Comparison of ENCODE assay signal across 34 cellular contexts in genomic region chrY:19590235-19590634, GRCh38.
"Had no signal": no experiment of that assay in that cellular context is flagged by ENCODE, and none has a peak within 500 bp of the region (broad histone marks: within the 10 kb centered on the region; RNA-seq: fewer than 3 reads in every experiment).

No MANE protein-coding gene starts in this region.

- FAIRE-seq: astrocyte, bronchial epithelial cell had no signal

- H3K27ac ChIP-seq: adrenal gland, ascending aorta, body of pancreas, brain microvascular endothelial cell, breast epithelium, cardiac muscle cell had no signal

- H3K36me3 ChIP-seq: adrenal gland, ascending aorta, brain microvascular endothelial cell, breast epithelium, cardiac muscle cell had no signal

- DNase-seq: activated effector memory CD4-positive, alpha-beta T cell treated with anti-CD3 and anti-CD28 coated beads, Interleukin-2, amount 50 U/mL, for 16 hours; activated effector memory CD4-positive, alpha-beta T cell treated with Interleukin-2 at 50 U/mL for 16 hours; activated gamma-delta T cell; activated gamma-delta T cell treated with Interleukin-2 at 50 U/mL for 16 hours; activated naive CD4-positive, alpha-beta T cell; activated naive CD4-positive, alpha-beta T cell treated with anti-CD3 and anti-CD28 coated beads for 36 hours; activated naive CD4-positive, alpha-beta T cell treated with anti-CD3 and anti-CD28 coated beads, Interleukin-2, amount 10 ng/mL, durations not matched to agents 7 days and 5 days; activated naive CD4-positive, alpha-beta T cell treated with anti-CD3 and anti-CD28 coated beads, Interleukin-2, amount 50 U/mL, for 16 hours; activated naive CD4-positive, alpha-beta T cell treated with Interleukin-2 at 50 U/mL for 16 hours; activated naive CD8-positive, alpha-beta T cell treated with anti-CD3 and anti-CD28 coated beads for 36 hours; activated naive CD8-positive, alpha-beta T cell treated with anti-CD3 and anti-CD28 coated beads, Interleukin-2, amount 10 ng/mL, durations not matched to agents 7 days and 5 days; activated naive CD8-positive, alpha-beta T cell treated with anti-CD3 and anti-CD28 coated beads, Interleukin-2, amount 50 U/mL, for 24 hours; activated T-cell treated with anti-CD3 and anti-CD28 coated beads, Interleukin-2, amount 50 U/mL, for 1 hour; activated T-cell treated with anti-CD3 and anti-CD28 coated beads, Interleukin-2, amount 50 U/mL, for 24 hours; activated T-cell treated with anti-CD3 and anti-CD28 coated beads, Interleukin-2, amount 50 U/mL, for 4 hours; activated T-cell treated with anti-CD3 and anti-CD28 coated beads, Interleukin-2, amount 50 U/mL, for 48 hours; activated T-cell treated with anti-CD3 and anti-CD28 coated beads, Interleukin-2, amount 50 U/mL, for 72 hours; adrenal gland; amniotic stem cell; amygdala; anterior cingulate cortex; aorta; body of pancreas; brain microvascular endothelial cell; caudate nucleus; central memory CD4-positive, alpha-beta T cell; cerebellar nuclear complex had no signal

- H3K27me3 ChIP-seq: adrenal gland, ascending aorta, body of pancreas, brain microvascular endothelial cell, breast epithelium, cardiac muscle cell had no signal

- H3K4me3 ChIP-seq: adrenal gland, ascending aorta, body of pancreas, breast epithelium, cardiac muscle cell had no signal

- H3K4me1 ChIP-seq: adrenal gland, ascending aorta, body of pancreas, breast epithelium had no signal

- ATAC-seq: activated naive CD4-positive, alpha-beta T cell treated with anti-CD3 and anti-CD28 coated beads, Interleukin-2, amount 50 U/mL, for 72 hours; activated naive CD8-positive, alpha-beta T cell treated with anti-CD3 and anti-CD28 coated beads, Interleukin-2, amount 50 U/mL, for 24 hours; activated T-cell treated with anti-CD3 and anti-CD28 coated beads, Interleukin-2, amount 50 U/mL, for 4 hours; activated T-cell treated with anti-CD3 and anti-CD28 coated beads, Interleukin-2, amount 50 U/mL, for 72 hours; activated T-helper 17 cell treated with anti-CD3 and anti-CD28 coated beads, Interleukin-2, amount 50 U/mL, for 72 hours; body of pancreas had no signal

- H3K9me3 ChIP-seq: adrenal gland, ascending aorta, body of pancreas, breast epithelium had no signal
